In genomic region chr3:129195731-129196256, GRCh38 we compare ENCODE assay signal across 1 cellular context.
TF ChIP-seq lines count a peak whose summit lies in the region.

No MANE protein-coding gene starts in this region.

TF ChIP-seq in IMR-90, 13 proteins besides CTCF, POLR2A, EP300 and RAD21 (continued from another document):
- peak; percentile 86 for TF ChIP-seq RCOR1 (IDR thresholded peaks at IDR 0.05; ENCODE audit: insufficient replicate concordance, low read length)
- TF ChIP-seq MXI1 (IDR thresholded peaks at IDR 0.05; ENCODE audit: borderline replicate concordance, low read depth, low read length): no peak
- TF ChIP-seq SMC3 (IDR thresholded peaks at IDR 0.05; ENCODE audit: low read depth, low read length): 0 out of 2 replicates have a peak, but pooled peaks have one; percentile 17
- no peak for TF ChIP-seq CHD1 (IDR thresholded peaks at IDR 0.05; ENCODE audit: low read depth, low read length)
- no peak for TF ChIP-seq ELK1 (IDR thresholded peaks at IDR 0.05; ENCODE audit: borderline replicate concordance, low read depth, low read length)
- TF ChIP-seq MAFK (IDR thresholded peaks at IDR 0.05; ENCODE audit: low read depth, low read length): peak; percentile 95
- TF ChIP-seq BHLHE40 (IDR thresholded peaks at IDR 0.05; ENCODE audit: low read depth, low read length): no peak
- peak; percentile 82 for TF ChIP-seq NFE2L2 (IDR thresholded peaks at IDR 0.05; ENCODE audit: low read depth, low read length)
- no peak for TF ChIP-seq MAZ (IDR thresholded peaks at IDR 0.05; ENCODE audit: borderline replicate concordance, low read depth, low read length)
- no peak for TF ChIP-seq USF2 (IDR thresholded peaks at IDR 0.05; ENCODE audit: low read depth, low read length)
TF ChIP-seq in IMR-90: peak in this region for 6.
